Comparison of ENCODE assay signal across 9 cellular contexts in the genomic region with DNA sequence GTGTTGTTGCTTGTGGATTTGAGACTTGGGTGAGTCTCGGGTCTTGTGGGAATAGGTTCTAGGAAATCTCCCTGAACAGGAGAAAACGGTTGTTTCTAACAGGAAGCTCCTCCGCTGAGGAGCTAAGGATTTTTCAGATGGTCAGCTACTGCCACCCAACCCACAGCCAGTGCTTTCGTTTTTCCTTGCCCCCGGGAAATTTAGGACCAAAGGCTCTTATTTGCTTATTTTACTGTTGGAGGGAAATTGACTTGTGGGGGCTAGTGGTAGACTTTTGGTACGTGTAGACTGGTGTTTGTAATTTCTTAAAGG. TPM values are rescaled to one million over a fixed set of nuclear protein-coding genes. Genes with fewer than 3 reads are reported as not detected.
DNase-seq lines count a peak whose midpoint lies in the region; ATAC-seq, FAIRE-seq and TF ChIP-seq lines count a peak whose summit lies in the region.
"Had no signal": no experiment of that assay in that cellular context is flagged by ENCODE, and none has a peak within 500 bp of the region (broad histone marks: within the 10 kb centered on the region; RNA-seq: fewer than 3 reads in every experiment).

No MANE protein-coding gene starts in this region.

- H3K79me2 ChIP-seq in MM.1S (ENCODE audit: low read length): no peaks in the 10 kb centered on the region

- no peaks in the 10 kb centered on the region for H3F3A ChIP-seq in MM.1S (ENCODE audit: insufficient read depth, low read length)

- no peak for FAIRE-seq in urothelium cell line (lab: Jason Lieb, UNC)
- FAIRE-seq: frontal cortex had no signal

- no peaks in the 10 kb centered on the region for H3K27me3 ChIP-seq in BJ (ENCODE audit: control insufficient read depth, insufficient read depth, low read length)
- no peaks in the 10 kb centered on the region for H3K27me3 ChIP-seq in MM.1S (replicated peaks; ENCODE audit: insufficient read depth, low read length)
- H3K27me3 ChIP-seq in effector memory CD4-positive, alpha-beta T cell (replicated peaks; ENCODE audit: control insufficient read depth, insufficient read depth, low read length, poor library complexity, severe bottlenecking): no peaks in the 10 kb centered on the region

- TF ChIP-seq CTCF in BJ (IDR thresholded peaks at IDR 0.05; ENCODE audit: insufficient read depth, low read depth, low read length) (no peak), MM.1S (IDR thresholded peaks at IDR 0.05; ENCODE audit: low read length) (no peak)

- H3K4me3 ChIP-seq in BJ (ENCODE audit: low read depth, low read length): peak overlapping the region; percentile 83
- peak overlapping the region; percentile 45 for H3K4me3 ChIP-seq in MM.1S (ENCODE audit: low read length)
- H3K4me3 ChIP-seq in effector memory CD4-positive, alpha-beta T cell (ENCODE audit: insufficient read depth, low read depth, low read length, poor library complexity, severe bottlenecking): peak overlapping the region; percentile 61
- peak overlapping the region; percentile 84 for H3K4me3 ChIP-seq in mesodermal cell (ENCODE audit: extremely low read depth, insufficient read depth, low read length, poor library complexity, severe bottlenecking)

- no peaks in the 10 kb centered on the region for H3K9me2 ChIP-seq in MM.1S (replicated peaks; ENCODE audit: insufficient read depth, low read length)

- peak overlapping the region; percentile 74 for H3K4me2 ChIP-seq in MM.1S (ENCODE audit: low read depth, low read length)

- H3K36me3 ChIP-seq in BJ (ENCODE audit: control insufficient read depth, insufficient read depth, low read length) (no peaks in the 10 kb centered on the region), MM.1S (replicated peaks; ENCODE audit: insufficient read depth, low read length) (no peaks in the 10 kb centered on the region), mesodermal cell (ENCODE audit: control insufficient read depth, insufficient read depth, low read length) (peaks cover 5% of the 10 kb centered on the region)
- no peaks in the 10 kb centered on the region for H3K36me3 ChIP-seq in effector memory CD4-positive, alpha-beta T cell (ENCODE audit: control insufficient read depth, insufficient read depth, low read length)

- H3K4me1 ChIP-seq in MM.1S (ENCODE audit: low read length) (no peaks in the 10 kb centered on the region), mesodermal cell (ENCODE audit: control insufficient read depth, insufficient read depth, low read length, poor library complexity, severe bottlenecking) (peaks cover 6% of the 10 kb centered on the region)
- peaks cover 10% of the 10 kb centered on the region for H3K4me1 ChIP-seq in effector memory CD4-positive, alpha-beta T cell (ENCODE audit: control insufficient read depth, insufficient read depth, low read length, poor library complexity, severe bottlenecking)

- H4K20me1 ChIP-seq in MM.1S (ENCODE audit: insufficient read depth, low read length): no peaks in the 10 kb centered on the region

- POLR2A ChIA-PET in BJ (lab: Charles Lee): no interaction called here

- no peak overlapping the region for H3K9ac ChIP-seq in MM.1S (ENCODE audit: low read length)

- DNase-seq in BJ (ENCODE audit: low read depth) (no peak), MM.1S (no peak), urothelium cell line (ENCODE audit: low spot score) (peak; percentile 35), KG1 (lab: John Stamatoyannopoulos, UW) (no peak)
- DNase-seq in effector memory CD4-positive, alpha-beta T cell: no peak

- no peaks in the 10 kb centered on the region for H3K9me3 ChIP-seq in MM.1S (replicated peaks; ENCODE audit: insufficient read depth, low read length)
- no peaks in the 10 kb centered on the region for H3K9me3 ChIP-seq in effector memory CD4-positive, alpha-beta T cell (ENCODE audit: control insufficient read depth, low read length)
- no peaks in the 10 kb centered on the region for H3K9me3 ChIP-seq in mesodermal cell (ENCODE audit: control insufficient read depth, low read length)

- CTCF ChIA-PET in BJ (lab: Yijun Ruan, JAX): interaction anchor here (0.6 to 0.9 kb wide), 2 partner anchors 9 to 339 kb away, joined by 3 to 5 read pairs; no protein-coding TSS in a partner anchor

- 0 to 10% methylated on average over 2 to 3 of the region's 6 CpGs for WGBS in mesodermal cell (ENCODE audit: insufficient coverage in 2 of 2), 2 experiments

- H2AFZ ChIP-seq in MM.1S (ENCODE audit: low read length): 0 out of 2 replicates have a peak overlapping the region, but pooled peaks have one; percentile 48

- H3K27ac ChIP-seq in MM.1S (ENCODE audit: low read length) (no peak overlapping the region), mesodermal cell (ENCODE audit: low read depth, low read length, severe bottlenecking) (peak overlapping the region; percentile 36)
- H3K27ac ChIP-seq in effector memory CD4-positive, alpha-beta T cell (ENCODE audit: insufficient read depth, low read length, poor library complexity, severe bottlenecking): no peak overlapping the region

- ATAC-seq in GM18520 (IDR thresholded peaks at IDR 0.05; ENCODE audit: unreplicated experiment) (no peak), HG03108 (IDR thresholded peaks at IDR 0.05; ENCODE audit: unreplicated experiment) (no peak)

RNA-seq across cellular contexts. Expression of gene SNX7, which starts 0.8 kb away (rescaled TPM):
- 13.4 and 36.4 TPM in 2 replicates for polyA plus RNA-seq in BJ (2011; rRNA removed)
- 8.1 and 12.2 TPM in 2 replicates for polyA minus RNA-seq in BJ (2011; rRNA and poly(A)+ RNA removed)
- 40.8 TPM for polyA plus RNA-seq in mesodermal cell (2013, experiment 1 of 2)
- 49.2 TPM for polyA plus RNA-seq in mesodermal cell (2013, experiment 2 of 2)
